8 cellular contexts compared by ENCODE assay signal in the genomic region with DNA sequence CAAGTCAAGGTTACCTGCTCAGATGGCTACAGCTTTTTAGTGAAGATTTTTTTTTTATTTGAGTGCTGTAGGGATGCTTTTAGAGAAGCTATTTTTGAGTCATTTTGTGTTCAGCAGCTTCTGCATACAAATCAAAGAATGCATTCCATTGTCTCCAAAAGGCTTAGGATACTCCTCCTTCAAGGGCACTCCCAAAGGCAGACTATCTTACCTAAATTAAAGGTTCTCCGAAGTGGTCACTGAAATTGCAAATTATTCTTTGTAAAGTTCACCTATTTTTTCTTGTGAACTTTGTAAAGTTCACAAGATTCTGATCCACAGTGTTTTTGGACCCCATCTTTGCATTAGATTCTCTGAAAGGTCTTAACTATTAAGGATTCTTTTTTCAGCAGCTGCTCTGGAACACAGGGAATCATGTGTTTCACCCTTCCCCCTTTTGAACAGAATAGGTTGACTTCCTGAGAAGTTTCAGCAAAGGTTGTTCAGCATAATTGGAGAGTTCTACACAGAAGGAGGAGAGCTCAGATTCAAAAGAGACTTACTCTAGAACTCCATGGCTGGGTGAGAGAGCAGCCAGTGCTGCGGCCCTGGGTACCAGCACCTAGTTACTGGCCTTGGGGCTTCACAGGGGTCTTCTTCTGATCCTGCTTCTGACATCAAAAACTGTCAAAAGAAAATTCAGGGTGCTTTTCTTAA. TPM values are rescaled to one million over a fixed set of nuclear protein-coding genes. Genes with fewer than 3 reads are reported as not detected.
DNase-seq lines count a peak whose midpoint lies in the region; ATAC-seq and TF ChIP-seq lines count a peak whose summit lies in the region.

No MANE protein-coding gene starts in this region.

- ATAC-seq in HG03442 (IDR thresholded peaks at IDR 0.05; ENCODE audit: unreplicated experiment), result peak; percentile 19
- no peak for ATAC-seq in GM18873 (IDR thresholded peaks at IDR 0.05; ENCODE audit: low FRiP score, unreplicated experiment)
- ATAC-seq in HG02938 (IDR thresholded peaks at IDR 0.05; ENCODE audit: unreplicated experiment), result no peak

- H3K27me3 Mint-ChIP-seq in brain, result no peaks in the 10 kb centered on the region
- H3K27me3 Mint-ChIP-seq in neural crest cell (ENCODE audit: low read depth), result no peaks in the 10 kb centered on the region

- H3K27ac Mint-ChIP-seq in brain (peak overlapping the region in 4 of 5 experiments; percentile 11 to 88 (median 51)), neural crest cell (ENCODE audit: unreplicated experiment) (peak overlapping the region; percentile 67)

- TF ChIP-seq CTCF in brain (conservative IDR thresholded peaks at IDR 0.05) (no peak), neural crest cell (conservative IDR thresholded peaks at IDR 0.05) (no peak)

- DNase-seq in EL (peak; percentile 31), neural crest cell (ENCODE audit: low read depth, low spot score) (no peak), ureter (ENCODE audit: low spot score) (no peak), epidermal melanocyte (ENCODE audit: insufficient read length, low spot score) (no peak)

- H3K4me1 Mint-ChIP-seq in brain (peaks cover 37% of the 10 kb centered on the region), neural crest cell (peaks cover 21% of the 10 kb centered on the region)

- H3K4me3 Mint-ChIP-seq in brain (no peak overlapping the region), neural crest cell (no peak overlapping the region)

- H3K36me3 Mint-ChIP-seq in brain (peaks cover 58% of the 10 kb centered on the region), neural crest cell (ENCODE audit: low read depth) (peaks cover 17% of the 10 kb centered on the region)

- H3K9me3 Mint-ChIP-seq in brain (peaks cover 5 to 10% (median 10%) of the 10 kb centered on the region in 5 experiments), neural crest cell (peaks cover 4% of the 10 kb centered on the region)

RNA-seq across cellular contexts. Expression of gene CLIP4, which starts 14.5 kb away (rescaled TPM):
- 5.4 TPM for polyA plus RNA-seq in brain (ENCODE audit: insufficient read depth, low read depth, low replicate concordance)
- total RNA-seq in neural crest cell (13.2 and 14.5 TPM in 2 replicates), ureter (32.8 TPM)

RNA-seq across cellular contexts. Expression of gene PCARE, which starts 55.4 kb away (rescaled TPM):
- not detected for polyA plus RNA-seq in brain (ENCODE audit: insufficient read depth, low read depth, low replicate concordance)
- total RNA-seq in neural crest cell (not detected in 2 replicates), ureter (not detected)
